ENCODE assay signal across 8 cellular contexts in the genomic region with DNA sequence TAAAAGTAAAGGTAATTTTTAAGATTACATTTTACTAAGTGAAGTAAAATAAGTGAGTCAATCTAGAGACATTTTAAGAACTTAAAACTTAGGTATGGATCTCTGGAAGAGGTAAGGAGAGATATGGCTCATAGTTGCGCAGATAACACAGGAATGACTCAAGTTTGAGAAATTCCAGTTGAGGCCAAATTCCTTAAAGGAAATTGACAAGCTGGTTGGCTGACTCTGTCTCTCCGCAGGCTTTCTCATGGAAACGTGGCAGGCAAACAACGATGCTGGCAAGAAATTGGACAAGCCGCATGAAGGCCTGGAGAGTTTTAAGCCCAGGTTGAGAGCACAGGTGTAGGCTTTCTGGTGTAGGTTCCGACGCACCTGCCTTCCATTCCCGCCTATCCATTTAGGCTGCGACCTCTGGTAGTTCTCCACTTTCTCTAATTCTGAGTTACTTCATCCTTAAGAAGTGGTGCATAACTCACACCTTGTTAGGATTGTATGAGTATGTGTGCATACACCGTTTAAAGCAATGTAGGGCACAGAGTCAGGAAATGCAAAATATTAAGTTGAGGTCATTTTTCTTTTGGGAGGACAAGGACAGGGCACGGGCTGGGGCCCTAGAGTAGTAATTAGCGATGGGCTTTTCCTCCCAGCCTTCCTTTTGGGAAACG. TPM values are rescaled to one million over a fixed set of nuclear protein-coding genes. Genes with fewer than 3 reads are reported as not detected.
DNase-seq lines count a peak whose midpoint lies in the region; ATAC-seq and TF ChIP-seq lines count a peak whose summit lies in the region.

No MANE protein-coding gene starts in this region.

- WGBS in aorta, 2 donors, result 30 to 31% methylated on average over 13 of the region's 13 CpGs

- peak; percentile 29 for ATAC-seq in Right ventricle myocardium superior (ENCODE audit: poor library complexity)
- ATAC-seq in Right ventricle myocardium inferior, result no peak
- ATAC-seq in upper lobe of right lung, result peak; percentile 59
- no peak for ATAC-seq in aorta (ENCODE audit: low FRiP score)

- peak overlapping the region; percentile 30 for H3K4me3 ChIP-seq in kidney epithelial cell (ENCODE audit: low read depth, low read length)
- H3K4me3 ChIP-seq in upper lobe of right lung, result peak overlapping the region; percentile 36
- no peak overlapping the region for H3K4me3 ChIP-seq in aorta (ENCODE audit: low read length in 2 of 2)

- H3K27me3 ChIP-seq in kidney epithelial cell (ENCODE audit: control insufficient read depth, insufficient read depth, low read length) (no peaks in the 10 kb centered on the region), upper lobe of right lung (no peaks in the 10 kb centered on the region), aorta (ENCODE audit: control insufficient read depth in 1 of 2, insufficient read depth in 2 of 2, low read length in 1 of 2) (no peaks in the 10 kb centered on the region)

- no peaks in the 10 kb centered on the region for H3K36me3 ChIP-seq in kidney epithelial cell (ENCODE audit: control insufficient read depth, insufficient read depth, low read length)
- H3K36me3 ChIP-seq in upper lobe of right lung, result no peaks in the 10 kb centered on the region
- H3K36me3 ChIP-seq in aorta (ENCODE audit: control insufficient read depth in 1 of 2, insufficient read depth in 2 of 2, low read length in 1 of 2), result no peaks in the 10 kb centered on the region

- intact Hi-C loops in Right ventricle myocardium superior (cut with DNase I), result no loop called here
- intact Hi-C loops in Right ventricle myocardium inferior (cut with DNase I), result no loop called here
- intact Hi-C loops in upper lobe of right lung (cut with DNase I), result no loop called here
- intact Hi-C loops in aorta (cut with DNase I), result no loop called here

- TF ChIP-seq CTCF in kidney epithelial cell (IDR thresholded peaks at IDR 0.05; ENCODE audit: insufficient read depth, low read length, poor library complexity, severe bottlenecking) (no peak), upper lobe of right lung (IDR thresholded peaks at IDR 0.05) (no peak)

- H3K4me1 ChIP-seq in upper lobe of right lung (no peaks in the 10 kb centered on the region), aorta (ENCODE audit: control insufficient read depth in 1 of 2, insufficient read depth in 2 of 2, low read length in 2 of 2) (no peaks in the 10 kb centered on the region)

- DNase-seq in Right ventricle myocardium superior (no peak), Right ventricle myocardium inferior (ENCODE audit: missing footprints) (no peak), caudate nucleus (lab: John Stamatoyannopoulos, UW) (no peak), kidney epithelial cell (ENCODE audit: low read depth) (peak; percentile 65), upper lobe of right lung (no peak), HT-29 (ENCODE audit: low spot score) (no peak), aorta (no peak)
- DNase-seq in stimulated activated CD4-positive, alpha-beta T cell treated with anti-CD3 and anti-CD28 coated beads, Interleukin-4, amount 100 ng/mL, for 4 hours, result no peak

- peak overlapping the region; percentile 67 for H3K27ac ChIP-seq in caudate nucleus (ENCODE audit: low read depth, low read length)
- peak overlapping the region; percentile 15 for H3K27ac ChIP-seq in upper lobe of right lung
- peak overlapping the region in 1 of 2 donors; percentile 34 for H3K27ac ChIP-seq in aorta (ENCODE audit: low read depth in 1 of 2, low read length in 2 of 2)

- H3K9me3 ChIP-seq in upper lobe of right lung (no peaks in the 10 kb centered on the region), aorta (ENCODE audit: control insufficient read depth, low read length) (no peaks in the 10 kb centered on the region)

RNA-seq across cellular contexts. Expression of gene DAW1, which starts 0.6 kb away (rescaled TPM):
- 0.13 TPM for total RNA-seq in Right ventricle myocardium superior
- total RNA-seq in Right ventricle myocardium inferior, result not detected
- not detected in 2 replicates for total RNA-seq in kidney epithelial cell
- not detected for total RNA-seq in upper lobe of right lung
- not detected in 2 replicates for total RNA-seq in HT-29 (2014; rRNA removed; shearing (Covaris generic))
- total RNA-seq in aorta, result under 1 TPM in 1 of 2 donors, not detected in 1; 0.88 TPM
- under 1 TPM in 1 of 2 donors, not detected in 1; 0.41 TPM for polyA plus RNA-seq in aorta

RNA-seq across cellular contexts. Expression of gene CCL20, which starts 57.2 kb away (rescaled TPM):
- total RNA-seq in Right ventricle myocardium superior, result not detected
- not detected for total RNA-seq in Right ventricle myocardium inferior
- 0.68 and 1.0 TPM in 2 replicates for total RNA-seq in kidney epithelial cell
- total RNA-seq in upper lobe of right lung, result 4.9 TPM
- 0.18 and 0.31 TPM in 2 replicates for total RNA-seq in HT-29 (2014; rRNA removed; shearing (Covaris generic))
- under 1 TPM in 1 of 2 donors, not detected in 1; 0.45 TPM for total RNA-seq in aorta
- 1 to 10 TPM in 1 of 2 donors, under 1 TPM in 1; 0.23 to 5.5 TPM for polyA plus RNA-seq in aorta

Comparison
In these comparisons a context has a peak if more than half of its experiments do, and no peak if none do; other contexts are left out.
1. ATAC-seq: peak in Right ventricle myocardium superior (single experiment) and upper lobe of right lung (single experiment); none in Right ventricle myocardium inferior (single experiment) and aorta (single experiment).
2. H3K4me3 ChIP-seq: peak in kidney epithelial cell (single experiment) and upper lobe of right lung (single experiment); none in aorta (0 of 2).